16 cellular contexts compared by ENCODE assay signal in the genomic region with DNA sequence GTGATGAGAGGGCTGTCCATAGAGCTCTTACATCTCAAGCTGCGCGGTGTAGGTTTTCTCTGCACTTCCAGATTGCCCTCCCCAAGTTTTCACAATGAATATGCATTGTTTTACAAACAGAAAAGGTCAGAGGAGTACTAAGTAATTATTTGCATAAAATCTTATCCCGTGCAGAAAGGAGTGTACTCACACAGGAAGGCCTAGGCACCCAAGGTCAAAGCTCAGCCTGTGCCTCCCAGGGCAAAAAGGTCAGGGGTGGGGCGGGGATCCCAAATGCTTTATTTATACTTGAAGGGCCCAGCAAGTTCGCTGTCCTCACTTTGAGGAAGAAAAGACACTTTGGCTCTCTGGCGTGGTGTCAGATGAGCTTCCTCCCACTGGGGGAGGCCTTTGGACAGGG. TPM values are rescaled to one million over a fixed set of nuclear protein-coding genes. Genes with fewer than 3 reads are reported as not detected.
DNase-seq lines count a peak whose midpoint lies in the region; ATAC-seq and TF ChIP-seq lines count a peak whose summit lies in the region.
"Had no signal": no experiment of that assay in that cellular context is flagged by ENCODE, and none has a peak within 500 bp of the region (broad histone marks: within the 10 kb centered on the region; RNA-seq: fewer than 3 reads in every experiment).

No MANE protein-coding gene starts in this region.

- POLR2A ChIA-PET in CD4-positive, alpha-beta T cell (lab: Charles Lee) = no interaction called here
- POLR2A ChIA-PET in activated CD8-positive, alpha-beta T cell treated with anti-CD3 and anti-CD28 coated beads, Interleukin-2, amount 10 ng/mL, durations not matched to agents 7 days and 5 days (lab: Charles Lee) = interaction anchor here (0.6 kb wide), 1 partner anchor 577 kb away, joined by 3 read pairs; no protein-coding TSS in a partner anchor

- H3K4me1 ChIP-seq in esophagus muscularis mucosa = peaks cover 45 to 64% (median 61%) of the 10 kb centered on the region in 4 donors
- H3K4me1 ChIP-seq in neutrophil (ENCODE audit: control insufficient read depth in 1 of 2, insufficient read depth in 1 of 2, low read depth in 1 of 2, low read length in 1 of 2) = peaks cover 67 to 72% of the 10 kb centered on the region in 2 experiments

- H3K36me3 ChIP-seq in esophagus muscularis mucosa = peaks cover 7 to 62% (median 46%) of the 10 kb centered on the region in 4 donors
- no peaks in the 10 kb centered on the region for H3K36me3 ChIP-seq in neutrophil

- CTCF ChIA-PET in CD4-positive, alpha-beta T cell (lab: Charles Lee) = interaction anchor here (0.7 kb wide), 1 partner anchor 1008 kb away, joined by 5 read pairs; no protein-coding TSS in a partner anchor
- CTCF ChIA-PET in activated CD8-positive, alpha-beta T cell treated with anti-CD3 and anti-CD28 coated beads, Interleukin-2, amount 10 ng/mL, durations not matched to agents 7 days and 5 days (lab: Charles Lee) = interaction anchor here (0.9 kb wide), 1 partner anchor 16 kb away, joined by 3 read pairs; no protein-coding TSS in a partner anchor

- TF ChIP-seq CTCF in CD14-positive monocyte (IDR thresholded peaks at IDR 0.05) (no peak), esophagus muscularis mucosa (IDR thresholded peaks at IDR 0.05) (no peak), neutrophil (IDR thresholded peaks at IDR 0.05) (no peak)
- TF ChIP-seq CTCF in CD4-positive, alpha-beta T cell (IDR thresholded peaks at IDR 0.05) = no peak

- TF ChIP-seq EP300 in esophagus muscularis mucosa (IDR thresholded peaks at IDR 0.05) = no peak

- peak; percentile 60 for DNase-seq in CD14-positive monocyte (ENCODE audit: low spot score)
- peak; percentile 29 to 70 for DNase-seq in NCI-H526 (lab: John Stamatoyannopoulos, UW)
- DNase-seq in esophagus muscularis mucosa (ENCODE audit: extremely low spot score) = no peak
- no peak for DNase-seq in CD4-positive, alpha-beta T cell
- no peak for DNase-seq in activated CD8-positive, alpha-beta T cell treated with anti-CD3 and anti-CD28 coated beads, Interleukin-2, amount 10 ng/mL, durations not matched to agents 7 days and 5 days
- no peak for DNase-seq in COLO668 (lab: John Stamatoyannopoulos, UW; ENCODE audit: unreplicated experiment)
- DNase-seq: activated CD8-positive, alpha-beta memory T cell treated with anti-CD3 and anti-CD28 coated beads for 24 hours; COR-L47; foreskin keratinocyte; NCI-H1436; SHP77 treated with DMSO at 0.1 percent for 48 hours had no signal

- peak overlapping the region; percentile 5 to 56 for H3K4me3 Mint-ChIP-seq in CD14-positive monocyte
- no peak overlapping the region for H3K4me3 Mint-ChIP-seq in CD4-positive, alpha-beta T cell
- H3K4me3 Mint-ChIP-seq in activated CD8-positive, alpha-beta T cell treated with anti-CD3 and anti-CD28 coated beads, Interleukin-2, amount 10 ng/mL, durations not matched to agents 7 days and 5 days = no peak overlapping the region
- H3K4me3 Mint-ChIP-seq: T-helper 1 cell treated with Interleukin-12 subunit alpha and Interleukin-12 subunit beta and Interleukin-4 antibody, amounts not matched to agents 30 μg/mL and 1 μg/mL, for 36 hours had no signal

- H3K27me3 ChIP-seq in esophagus muscularis mucosa = no peaks in the 10 kb centered on the region
- no peaks in the 10 kb centered on the region for H3K27me3 ChIP-seq in neutrophil
- no peaks in the 10 kb centered on the region for H3K27me3 ChIP-seq in CD4-positive, alpha-beta T cell (ENCODE audit: control insufficient read depth, insufficient read depth, low read length)
- H3K27me3 ChIP-seq: adrenal gland, foreskin keratinocyte had no signal

- H3K27ac Mint-ChIP-seq in CD14-positive monocyte = peak overlapping the region; percentile 71 to 89 (median 82)
- H3K27ac Mint-ChIP-seq in CD4-positive, alpha-beta T cell = no peak overlapping the region
- H3K27ac Mint-ChIP-seq in activated CD8-positive, alpha-beta T cell treated with anti-CD3 and anti-CD28 coated beads, Interleukin-2, amount 10 ng/mL, durations not matched to agents 7 days and 5 days = no peak overlapping the region
- H3K27ac Mint-ChIP-seq: T-helper 1 cell treated with Interleukin-12 subunit alpha and Interleukin-12 subunit beta and Interleukin-4 antibody, amounts not matched to agents 30 μg/mL and 1 μg/mL, for 36 hours had no signal

- no peak for TF ChIP-seq POLR2A in esophagus muscularis mucosa (IDR thresholded peaks at IDR 0.05; ENCODE audit: low read depth)

- H3K36me3 Mint-ChIP-seq in CD14-positive monocyte = peaks cover 29 to 30% of the 10 kb centered on the region in 2 donors
- H3K36me3 Mint-ChIP-seq in CD4-positive, alpha-beta T cell (ENCODE audit: low read depth) = peaks cover 13% of the 10 kb centered on the region
- H3K36me3 Mint-ChIP-seq in activated CD8-positive, alpha-beta T cell treated with anti-CD3 and anti-CD28 coated beads, Interleukin-2, amount 10 ng/mL, durations not matched to agents 7 days and 5 days (ENCODE audit: low read depth) = no peaks in the 10 kb centered on the region

- intact Hi-C loops in CD14-positive monocyte (cut with micrococcal nuclease) = loop anchor here in 1 of 2 donors (2.0 kb wide), 1 partner anchor 47 kb away; no protein-coding TSS in a partner anchor
- intact Hi-C loops in esophagus muscularis mucosa (cut with DNase I) = loop anchor here (5.0 kb wide), 1 partner anchor 75 kb away; no protein-coding TSS in a partner anchor
- intact Hi-C loops in CD4-positive, alpha-beta T cell (cut with DNase I, micrococcal nuclease) = no loop called here

- H3K9me3 ChIP-seq in esophagus muscularis mucosa = no peaks in the 10 kb centered on the region
- H3K9me3 ChIP-seq in neutrophil = no peaks in the 10 kb centered on the region
- H3K9me3 ChIP-seq in CD4-positive, alpha-beta T cell (ENCODE audit: control insufficient read depth, low read length) = no peaks in the 10 kb centered on the region
- H3K9me3 ChIP-seq: adrenal gland had no signal

- no peak for ATAC-seq in CD4-positive, alpha-beta T cell (ENCODE audit: poor library complexity)
- no peak for ATAC-seq in activated CD8-positive, alpha-beta T cell treated with anti-CD3 and anti-CD28 coated beads, Interleukin-2, amount 10 ng/mL, durations not matched to agents 7 days and 5 days
- ATAC-seq: foreskin keratinocyte had no signal

- 71% methylated on average over 6 of the region's 6 CpGs for WGBS in esophagus muscularis mucosa

- H3K4me3 ChIP-seq in esophagus muscularis mucosa (no peak overlapping the region), neutrophil (ENCODE audit: low read depth in 1 of 2, low read length in 1 of 2) (no peak overlapping the region)
- H3K4me3 ChIP-seq: adrenal gland, lung had no signal

- H3K27ac ChIP-seq in esophagus muscularis mucosa (replicated peaks in 1 of 4) (peak overlapping the region; percentile 25 to 63 (median 51)), neutrophil (peak overlapping the region; percentile 92)
- no peak overlapping the region for H3K27ac ChIP-seq in CD4-positive, alpha-beta T cell (ENCODE audit: low read depth, low read length)
- H3K27ac ChIP-seq: foreskin keratinocyte had no signal

- H3K27me3 Mint-ChIP-seq in CD14-positive monocyte (ENCODE audit: low read depth in 3 of 3) = peaks cover 0 to 2% (median 0%) of the 10 kb centered on the region in 3 donors
- no peaks in the 10 kb centered on the region for H3K27me3 Mint-ChIP-seq in CD4-positive, alpha-beta T cell
- no peaks in the 10 kb centered on the region for H3K27me3 Mint-ChIP-seq in activated CD8-positive, alpha-beta T cell treated with anti-CD3 and anti-CD28 coated beads, Interleukin-2, amount 10 ng/mL, durations not matched to agents 7 days and 5 days (ENCODE audit: low read depth)

- peaks cover 72% of the 10 kb centered on the region for H3K4me1 Mint-ChIP-seq in CD14-positive monocyte
- peaks cover 21% of the 10 kb centered on the region for H3K4me1 Mint-ChIP-seq in CD4-positive, alpha-beta T cell (ENCODE audit: low read depth)
- peaks cover 16% of the 10 kb centered on the region for H3K4me1 Mint-ChIP-seq in activated CD8-positive, alpha-beta T cell treated with anti-CD3 and anti-CD28 coated beads, Interleukin-2, amount 10 ng/mL, durations not matched to agents 7 days and 5 days (ENCODE audit: low read depth)

- no peaks in the 10 kb centered on the region for H3K9me3 Mint-ChIP-seq in CD14-positive monocyte
- no peaks in the 10 kb centered on the region for H3K9me3 Mint-ChIP-seq in CD4-positive, alpha-beta T cell
- H3K9me3 Mint-ChIP-seq in activated CD8-positive, alpha-beta T cell treated with anti-CD3 and anti-CD28 coated beads, Interleukin-2, amount 10 ng/mL, durations not matched to agents 7 days and 5 days (ENCODE audit: insufficient read depth) = no peaks in the 10 kb centered on the region
- H3K9me3 Mint-ChIP-seq: T-helper 1 cell treated with Interleukin-12 subunit alpha and Interleukin-12 subunit beta and Interleukin-4 antibody, amounts not matched to agents 30 μg/mL and 1 μg/mL, for 36 hours had no signal

RNA-seq across cellular contexts. Expression of gene KCNE1, which starts 10.3 kb away (rescaled TPM):
- polyA plus RNA-seq in CD14-positive monocyte = 1 to 10 TPM; 1.5 to 3.2 TPM
- total RNA-seq in esophagus muscularis mucosa = 1 to 10 TPM; 1.5 to 2.9 (median 2.2) TPM
- not detected for total RNA-seq in CD4-positive, alpha-beta T cell
- total RNA-seq in activated CD8-positive, alpha-beta T cell treated with anti-CD3 and anti-CD28 coated beads, Interleukin-2, amount 10 ng/mL, durations not matched to agents 7 days and 5 days = under 1 TPM; 0.18 to 0.26 TPM
- polyA plus RNA-seq: neural cell had no signal

Comparison
In these comparisons a context has a peak if more than half of its experiments do, and no peak if none do; other contexts are left out.
1. DNase-seq: peak in CD14-positive monocyte (single experiment) and NCI-H526 (2 of 2); none in esophagus muscularis mucosa (single experiment), CD4-positive, alpha-beta T cell (0 of 10), activated CD8-positive, alpha-beta T cell treated with anti-CD3 and anti-CD28 coated beads, Interleukin-2, amount 10 ng/mL, durations not matched to agents 7 days and 5 days (single experiment) and COLO668 (single experiment).
2. H3K27ac Mint-ChIP-seq: peak in CD14-positive monocyte (7 of 7); none in CD4-positive, alpha-beta T cell (single experiment) and activated CD8-positive, alpha-beta T cell treated with anti-CD3 and anti-CD28 coated beads, Interleukin-2, amount 10 ng/mL, durations not matched to agents 7 days and 5 days (single experiment).
3. H3K4me3 Mint-ChIP-seq: peak in CD14-positive monocyte (2 of 2); none in CD4-positive, alpha-beta T cell (single experiment) and activated CD8-positive, alpha-beta T cell treated with anti-CD3 and anti-CD28 coated beads, Interleukin-2, amount 10 ng/mL, durations not matched to agents 7 days and 5 days (single experiment).